ENCODE assay signal across 9 cellular contexts in the genomic region with DNA sequence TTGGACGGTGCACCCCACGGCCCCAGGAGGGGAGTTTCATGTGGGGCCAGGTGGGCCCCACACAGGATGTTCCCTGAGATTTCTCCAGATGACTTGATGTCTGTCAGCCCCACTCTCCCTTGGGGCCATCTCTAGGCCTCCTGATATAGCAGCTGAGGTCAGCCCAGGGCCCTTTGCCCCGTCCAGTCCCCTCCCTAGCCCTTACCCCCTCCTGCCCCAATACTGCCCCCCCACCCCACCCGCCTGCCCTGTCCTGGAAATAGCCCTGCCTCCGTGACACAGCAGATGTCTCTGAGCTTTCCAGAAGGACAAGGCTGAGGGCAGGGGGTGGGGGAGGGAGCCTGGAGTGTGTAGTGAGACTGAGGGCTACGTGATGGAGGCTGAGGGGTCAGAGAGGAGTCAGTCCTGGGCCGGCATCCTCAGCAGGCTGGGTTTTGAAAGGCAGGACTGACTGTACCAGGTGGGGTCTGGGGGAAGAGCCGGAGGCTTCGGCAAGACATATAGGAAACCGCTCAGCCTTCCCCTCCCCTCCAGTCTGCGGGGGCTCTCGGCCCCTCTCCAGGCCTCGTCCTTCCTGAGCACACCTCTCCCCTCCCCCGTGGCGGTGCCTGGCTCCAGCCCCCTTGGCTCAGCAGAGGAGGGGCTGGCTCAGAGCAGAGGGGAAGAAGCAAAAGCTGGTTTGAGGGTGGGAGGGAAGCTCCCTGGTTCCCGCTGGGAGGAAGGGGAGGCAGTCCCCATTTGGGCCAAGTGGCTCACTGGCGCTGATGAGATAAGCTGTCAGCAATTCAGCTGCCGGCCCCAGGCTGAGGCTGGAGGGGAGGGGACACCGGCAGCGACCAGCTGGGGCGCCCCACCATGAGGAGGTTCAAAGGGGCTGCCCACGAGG. TPM values are rescaled to one million over a fixed set of nuclear protein-coding genes. Genes with fewer than 3 reads are reported as not detected.
A peak's percentile ranks its signal among the peaks of the same experiment; 100 is the strongest.
DNase-seq lines count a peak whose midpoint lies in the region; ATAC-seq, FAIRE-seq and TF ChIP-seq lines count a peak whose summit lies in the region.
"Had no signal": no experiment of that assay in that cellular context is flagged by ENCODE, and none has a peak within 500 bp of the region (broad histone marks: within the 10 kb centered on the region; RNA-seq: fewer than 3 reads in every experiment).

No MANE protein-coding gene starts in this region.

- no peak overlapping the region for H3K9ac ChIP-seq in H1 (replicated peaks in 1 of 4; ENCODE audit: extremely low read depth in 1 of 4, low read depth in 3 of 4, low read length in 3 of 4)

- H3K56ac ChIP-seq in H1 (replicated peaks; ENCODE audit: insufficient read length, low read depth, low read length): no peak overlapping the region

- peaks cover 24% of the 10 kb centered on the region for H3K23me2 ChIP-seq in H1 (ENCODE audit: low read depth, low read length)

- no peak for FAIRE-seq in H1 (lab: Jason Lieb, UNC)

- H4K91ac ChIP-seq in H1 (replicated peaks; ENCODE audit: insufficient read length, low read length): peak overlapping the region; percentile 63

- H2BK5ac ChIP-seq in H1 (ENCODE audit: low read depth, low read length): peak overlapping the region; percentile 71; the same call in 1 of the 2 replicates

- peak; percentile 41 for DNase-seq in AG10803 (ENCODE audit: low read depth)
- DNase-seq in NB4 (ENCODE audit: low read depth): peak; percentile 84
- peak in 1 of 2 experiments; percentile 78 for DNase-seq in H1 (ENCODE audit: low read depth in 1 of 2, low spot score in 2 of 2)
- no peak for DNase-seq in naive B cell
- no peak for DNase-seq in D341Med (ENCODE audit: low spot score)
- DNase-seq in T-helper 2 cell treated with Interferon-gamma antibody and Interleukin-4, amounts not matched to agents 5 μg/mL and 100 μg/mL, for 36 hours (ENCODE audit: low spot score): no peak
- DNase-seq in NCI-H2196 (lab: John Stamatoyannopoulos, UW; ENCODE audit: unreplicated experiment): no peak
- DNase-seq in HK-2 (ENCODE audit: unreplicated experiment): no peak
- DNase-seq: effector CD8-positive, alpha-beta T cell had no signal

- H3K4me1 ChIP-seq in H1 (replicated peaks in 1 of 4; ENCODE audit: control insufficient read depth in 3 of 4, insufficient read depth in 4 of 4, low read length in 3 of 4): peaks cover 3 to 50% (median 31%) of the 10 kb centered on the region in 4 experiments

- TF ChIP-seq EP300 in H1 (IDR thresholded peaks at IDR 0.05; ENCODE audit: borderline replicate concordance in 1 of 2, low read depth in 2 of 2, low read length in 2 of 2): no peak

- no peak overlapping the region for H2AK5ac ChIP-seq in H1 (ENCODE audit: low read depth, low read length)

- POLR2A ChIA-PET in H1 (lab: Charles Lee; ENCODE audit: partially characterized antibody): interaction anchor here (0.6 to 5.7 kb wide), 22 partner anchors 8 to 337 kb away, joined by 3 to 31 read pairs (median 4); partner anchors contain the start of genes ATP6V1F and KCP

- H3K18ac ChIP-seq in H1 (ENCODE audit: extremely low read depth, low read length): peak overlapping the region; percentile 86

- H2BK12ac ChIP-seq in H1 (ENCODE audit: low read depth, low read length): peak overlapping the region; percentile 71; the same call in 1 of the 2 replicates

- ATAC-seq in naive B cell (ENCODE audit: low read depth in 2 of 2): no peak

- H3K4me1 Mint-ChIP-seq in naive B cell: peaks cover 15 to 31% (median 27%) of the 10 kb centered on the region in 3 donors
- H3K4me1 Mint-ChIP-seq in T-helper 2 cell treated with Interferon-gamma antibody and Interleukin-4, amounts not matched to agents 5 μg/mL and 100 μg/mL, for 36 hours (ENCODE audit: low read depth): peaks cover 2% of the 10 kb centered on the region

- no peak overlapping the region for H3K23ac ChIP-seq in H1 (ENCODE audit: insufficient read length)

- no peak overlapping the region for H3K27ac Mint-ChIP-seq in naive B cell
- H3K27ac Mint-ChIP-seq in T-helper 2 cell treated with Interferon-gamma antibody and Interleukin-4, amounts not matched to agents 5 μg/mL and 100 μg/mL, for 36 hours: no peak overlapping the region

- TF ChIP-seq CTCF in AG10803 (conservative IDR thresholded peaks at IDR 0.05; ENCODE audit: low read length) (no peak), NB4 (IDR thresholded peaks at IDR 0.05; ENCODE audit: low read depth, low read length) (no peak), H1 (IDR thresholded peaks at IDR 0.05; ENCODE audit: control extremely low read depth in 1 of 3, insufficient read depth in 1 of 3, low read depth in 1 of 3, low read length in 3 of 3) (no peak)

- 1% methylated on average over 14 of the region's 22 CpGs; no CpG with 5 or more reads in 1 of the 2 experiments for WGBS in H1 (ENCODE audit: extremely low coverage in 1 of 2, insufficient coverage in 1 of 2, insufficient read length in 1 of 2, insufficient replicate concordance in 2 of 2, low coverage in 1 of 2, low lambda C conversion rate in 2 of 2, missing lambda C conversion rate in 1 of 2), 2 experiments

- 0 out of 2 replicates have a peak overlapping the region, but pooled peaks have one; percentile 53 for H2BK15ac ChIP-seq in H1 (ENCODE audit: low read length)

- H3K27me3 ChIP-seq in H1 (replicated peaks in 1 of 4; ENCODE audit: control insufficient read depth in 3 of 4, extremely low read depth in 1 of 4, insufficient read depth in 3 of 4, low read length in 3 of 4): peaks cover 8 to 27% (median 27%) of the 10 kb centered on the region in 4 experiments; a peak in 6 of 7 replicates

- no peak overlapping the region for H3K14ac ChIP-seq in H1 (ENCODE audit: insufficient read length)

- TF ChIP-seq RAD21 in H1 (IDR thresholded peaks at IDR 0.05 in 1 of 2, conservative IDR thresholded peaks at IDR 0.05 in 1 of 2; ENCODE audit: low read depth in 2 of 2, low read length in 2 of 2): no peak

- H4K5ac ChIP-seq in H1 (ENCODE audit: insufficient read length, low read depth, low read length): no peak overlapping the region

- no peaks in the 10 kb centered on the region for H3K79me1 ChIP-seq in H1 (ENCODE audit: low read depth, low read length)

- no peaks in the 10 kb centered on the region for H3K9me3 Mint-ChIP-seq in naive B cell
- no peaks in the 10 kb centered on the region for H3K9me3 Mint-ChIP-seq in T-helper 2 cell treated with Interferon-gamma antibody and Interleukin-4, amounts not matched to agents 5 μg/mL and 100 μg/mL, for 36 hours

- no peaks in the 10 kb centered on the region for H3K36me3 Mint-ChIP-seq in naive B cell
- H3K36me3 Mint-ChIP-seq in T-helper 2 cell treated with Interferon-gamma antibody and Interleukin-4, amounts not matched to agents 5 μg/mL and 100 μg/mL, for 36 hours (ENCODE audit: low read depth): no peaks in the 10 kb centered on the region

- no peaks in the 10 kb centered on the region for H3K9me3 ChIP-seq in H1 (ENCODE audit: insufficient read depth in 2 of 2, low read depth in 1 of 2, low read length in 1 of 2)

- H3K4me3 ChIP-seq in AG10803 (ENCODE audit: low read length) (peak overlapping the region; percentile 96), NB4 (ENCODE audit: low read depth, low read length) (peak overlapping the region; percentile 42), H1 (ENCODE audit: extremely low read depth in 1 of 4, insufficient read depth in 2 of 4, low read depth in 3 of 4, low read length in 4 of 4) (peak overlapping the region; percentile 41 to 66 (median 60))

- H4K8ac ChIP-seq in H1 (ENCODE audit: extremely low read depth, insufficient read depth, low read length): no peak overlapping the region

- peak overlapping the region; percentile 80; the same call in 1 of the 2 replicates for H2BK20ac ChIP-seq in H1 (ENCODE audit: low read length)

- H3K36me3 ChIP-seq in H1 (ENCODE audit: control insufficient read depth in 2 of 4, insufficient read depth in 4 of 4, low read length in 3 of 4): no peaks in the 10 kb centered on the region

- peak overlapping the region; percentile 12; the same call in 1 of the 2 replicates for H2AFZ ChIP-seq in H1 (ENCODE audit: low read length)

- peak overlapping the region; percentile 4 for H3K4ac ChIP-seq in H1 (replicated peaks; ENCODE audit: insufficient read length, low read depth, low read length)

- CTCF ChIA-PET in H1 (lab: Charles Lee; ENCODE audit: partially characterized antibody): interaction anchor here (0.6 to 7.6 kb wide), 18 partner anchors 9 to 1557 kb away, joined by 3 to 71 read pairs (median 5); partner anchors contain the start of genes ATP6V1F and CALU

- no peak overlapping the region for H3K27ac ChIP-seq in H1 (ENCODE audit: low read depth, low read length)

- H3K27me3 Mint-ChIP-seq in naive B cell: peaks cover 22 to 76% (median 38%) of the 10 kb centered on the region in 3 donors
- H3K27me3 Mint-ChIP-seq in T-helper 2 cell treated with Interferon-gamma antibody and Interleukin-4, amounts not matched to agents 5 μg/mL and 100 μg/mL, for 36 hours (ENCODE audit: low read depth): peaks cover 47% of the 10 kb centered on the region

- TF ChIP-seq POLR2A in NB4 (IDR thresholded peaks at IDR 0.05; ENCODE audit: extremely low read depth, insufficient read length): no peak
- TF ChIP-seq POLR2A in H1 (IDR thresholded peaks at IDR 0.05; ENCODE audit: control extremely low read depth in 1 of 2, low read depth in 2 of 2, low read length in 2 of 2): no peak

- no peak overlapping the region for H2BK120ac ChIP-seq in H1 (replicated peaks; ENCODE audit: low read depth, low read length)

- H4K20me1 ChIP-seq in H1 (replicated peaks in 1 of 2; ENCODE audit: control insufficient read depth in 1 of 2, insufficient read depth in 2 of 2, low read length in 2 of 2): no peaks in the 10 kb centered on the region

- peak overlapping the region; percentile 99 to 100 for H3K4me2 ChIP-seq in H1 (ENCODE audit: insufficient read depth in 1 of 2, low read depth in 2 of 2, low read length in 2 of 2)

- no peaks in the 10 kb centered on the region for H3K79me2 ChIP-seq in H1 (ENCODE audit: control insufficient read depth in 1 of 2, insufficient read depth in 2 of 2, low read length in 2 of 2)

- peak overlapping the region in 6 of 8 donors; percentile 52 to 79 (median 63) for H3K4me3 Mint-ChIP-seq in naive B cell
- no peak overlapping the region for H3K4me3 Mint-ChIP-seq in T-helper 2 cell treated with Interferon-gamma antibody and Interleukin-4, amounts not matched to agents 5 μg/mL and 100 μg/mL, for 36 hours

RNA-seq across cellular contexts. Expression of gene FLNC, which starts 2.0 kb away (rescaled TPM):
- total RNA-seq in H1 (2021; fragmentation: NEBNext Ultra II Directional; extraction: Animal tissue kit (Norgen Biotek cat#: 25700)): 10.7 and 12.0 TPM in 2 replicates
- polyA plus RNA-seq in H1 (2011; rRNA removed): 1.9 and 3.3 TPM in 2 replicates
- 2.3 TPM for polyA plus RNA-seq in H1 (2011; cell fraction: cytosol; rRNA removed)
- polyA plus RNA-seq in H1 (2011; cell fraction: nucleus; rRNA removed): 9.5 TPM
- polyA plus RNA-seq in H1 (2012, experiment 1 of 2): 5.2 to 7.9 TPM (median 6.6 TPM) in 4 replicates
- polyA plus RNA-seq in H1 (2012, experiment 2 of 2): 5.2 TPM
- 8.3 TPM for polyA plus RNA-seq in H1 (2013, experiment 1 of 2)
- polyA plus RNA-seq in H1 (2013, experiment 2 of 2): 7.8 TPM
- polyA minus RNA-seq in H1 (2011; rRNA and poly(A)+ RNA removed): 4.5 and 5.1 TPM in 2 replicates
- polyA minus RNA-seq in H1 (2011; cell fraction: cytosol; rRNA and poly(A)+ RNA removed): 7.1 TPM
- 5.7 TPM for polyA minus RNA-seq in H1 (2011; cell fraction: nucleus; rRNA and poly(A)+ RNA removed)
- polyA plus RNA-seq in naive B cell (ENCODE audit: low read depth in 6 of 6): not detected

RNA-seq across cellular contexts. Expression of gene ATP6V1F, which starts 30.4 kb away (rescaled TPM):
- 104 TPM in 2 replicates for total RNA-seq in H1 (2021; fragmentation: NEBNext Ultra II Directional; extraction: Animal tissue kit (Norgen Biotek cat#: 25700))
- polyA plus RNA-seq in H1 (2011; rRNA removed) (318 and 344 TPM in 2 replicates), naive B cell (ENCODE audit: low read depth in 6 of 6) (100 to 1,000 TPM; 341 to 599 (median 381) TPM)
- 227 TPM for polyA plus RNA-seq in H1 (2011; cell fraction: cytosol; rRNA removed)
- polyA plus RNA-seq in H1 (2011; cell fraction: nucleus; rRNA removed): 147 TPM
- 165 to 195 TPM (median 180 TPM) in 4 replicates for polyA plus RNA-seq in H1 (2012, experiment 1 of 2)
- polyA plus RNA-seq in H1 (2012, experiment 2 of 2): 412 TPM
- 164 TPM for polyA plus RNA-seq in H1 (2013, experiment 1 of 2)
- polyA plus RNA-seq in H1 (2013, experiment 2 of 2): 168 TPM
- polyA minus RNA-seq in H1 (2011; rRNA and poly(A)+ RNA removed): 36.9 and 39.0 TPM in 2 replicates
- polyA minus RNA-seq in H1 (2011; cell fraction: cytosol; rRNA and poly(A)+ RNA removed): 25.6 TPM
- polyA minus RNA-seq in H1 (2011; cell fraction: nucleus; rRNA and poly(A)+ RNA removed): 35.3 TPM

RNA-seq across cellular contexts. Expression of gene CCDC136, which starts 40.5 kb away (rescaled TPM):
- total RNA-seq in H1 (2021; fragmentation: NEBNext Ultra II Directional; extraction: Animal tissue kit (Norgen Biotek cat#: 25700)): 43.7 and 47.7 TPM in 2 replicates
- polyA plus RNA-seq in H1 (2011; rRNA removed) (35.6 and 36.2 TPM in 2 replicates), naive B cell (ENCODE audit: low read depth in 6 of 6) (under 1 TPM in 3 of 6 donors, not detected in 3; 0.08 to 0.38 (median 0.34) TPM)
- 48.9 TPM for polyA plus RNA-seq in H1 (2011; cell fraction: cytosol; rRNA removed)
- 165 TPM for polyA plus RNA-seq in H1 (2011; cell fraction: nucleus; rRNA removed)
- polyA plus RNA-seq in H1 (2012, experiment 1 of 2): 46.0 to 56.1 TPM (median 51.1 TPM) in 4 replicates
- polyA plus RNA-seq in H1 (2012, experiment 2 of 2): 2.9 TPM
- 23.8 TPM for polyA plus RNA-seq in H1 (2013, experiment 1 of 2)
- polyA plus RNA-seq in H1 (2013, experiment 2 of 2): 18.9 TPM
- 53.7 and 59.6 TPM in 2 replicates for polyA minus RNA-seq in H1 (2011; rRNA and poly(A)+ RNA removed)
- 34.9 TPM for polyA minus RNA-seq in H1 (2011; cell fraction: cytosol; rRNA and poly(A)+ RNA removed)
- 91.0 TPM for polyA minus RNA-seq in H1 (2011; cell fraction: nucleus; rRNA and poly(A)+ RNA removed)

RNA-seq across cellular contexts. Expression of gene OPN1SW, which starts 56.6 kb away (rescaled TPM):
- total RNA-seq in H1 (2021; fragmentation: NEBNext Ultra II Directional; extraction: Animal tissue kit (Norgen Biotek cat#: 25700)): not detected in 2 replicates
- polyA plus RNA-seq in H1 (2011; rRNA removed) (not detected in 2 replicates), naive B cell (ENCODE audit: low read depth in 6 of 6) (not detected)
- not detected for polyA plus RNA-seq in H1 (2011; cell fraction: cytosol; rRNA removed)
- polyA plus RNA-seq in H1 (2011; cell fraction: nucleus; rRNA removed): not detected
- not detected in 4 replicates for polyA plus RNA-seq in H1 (2012, experiment 1 of 2)
- not detected for polyA plus RNA-seq in H1 (2012, experiment 2 of 2)
- polyA plus RNA-seq in H1 (2013, experiment 1 of 2): not detected
- polyA plus RNA-seq in H1 (2013, experiment 2 of 2): not detected
- not detected in 2 replicates for polyA minus RNA-seq in H1 (2011; rRNA and poly(A)+ RNA removed)
- polyA minus RNA-seq in H1 (2011; cell fraction: cytosol; rRNA and poly(A)+ RNA removed): not detected
- not detected for polyA minus RNA-seq in H1 (2011; cell fraction: nucleus; rRNA and poly(A)+ RNA removed)

Comparison
In these comparisons a context has a peak if more than half of its experiments do, and no peak if none do; other contexts are left out.
1. DNase-seq: peak in AG10803 (single experiment) and NB4 (single experiment); none in naive B cell (single experiment), D341Med (single experiment), T-helper 2 cell treated with Interferon-gamma antibody and Interleukin-4, amounts not matched to agents 5 μg/mL and 100 μg/mL, for 36 hours (single experiment), NCI-H2196 (single experiment) and HK-2 (single experiment).
2. H3K4me3 ChIP-seq: peak in every context shown above with its lines; median percentile 96 in AG10803; 60 in H1; 42 in NB4.